ENCODE assay signal across 15 cellular contexts in the genomic region with DNA sequence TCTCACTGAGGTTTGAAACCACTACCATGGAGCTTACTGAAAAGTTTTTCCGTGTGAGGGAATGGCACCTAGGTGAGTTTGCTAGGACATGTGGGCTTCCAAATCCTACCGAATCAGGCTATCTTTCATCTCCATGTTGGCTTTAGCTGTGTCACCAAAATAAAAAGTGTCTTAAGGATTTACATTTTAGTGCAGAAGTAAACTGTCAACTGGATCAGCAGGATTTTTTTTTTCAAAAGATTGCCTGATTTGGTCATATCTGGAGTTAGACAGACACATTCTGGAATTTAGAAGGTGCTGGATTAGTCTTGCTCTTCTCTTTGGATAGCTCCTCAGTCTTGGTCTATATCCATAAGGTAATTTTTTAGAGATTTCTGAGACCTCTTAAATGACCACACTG.
"Had no signal": no experiment of that assay in that cellular context is flagged by ENCODE, and none has a peak within 500 bp of the region (broad histone marks: within the 10 kb centered on the region; RNA-seq: fewer than 3 reads in every experiment).

No MANE protein-coding gene starts in this region.

- H3K27me3 ChIP-seq: colonic mucosa, esophagus squamous epithelium, upper lobe of right lung had no signal

- H3K9me3 ChIP-seq: colonic mucosa, esophagus squamous epithelium, mucosa of descending colon, upper lobe of right lung had no signal

- H3K4me3 Mint-ChIP-seq: natural killer cell treated with Interleukin-12 subunit alpha and Interleukin-12 subunit beta and Interleukin-15 and Interleukin-18, amount 100 ng/mL, for 72 hours had no signal

- H3K27ac ChIP-seq: colonic mucosa, upper lobe of right lung had no signal

- H3K9me3 Mint-ChIP-seq: natural killer cell treated with Interleukin-12 subunit alpha and Interleukin-12 subunit beta and Interleukin-15 and Interleukin-18, amount 100 ng/mL, for 72 hours had no signal

- DNase-seq: activated effector memory CD4-positive, alpha-beta T cell treated with Interleukin-2 at 50 U/mL for 16 hours; caudate nucleus; colonic mucosa; esophagus squamous epithelium; foreskin fibroblast; mammary epithelial cell; mucosa of descending colon; occipital lobe; stimulated activated CD4-positive, alpha-beta T cell treated with anti-CD3 and anti-CD28 coated beads, Interleukin-12 subunit alpha, Interleukin-12 subunit beta, amount 100 ng/mL, for 4 hours; stimulated activated naive CD4-positive, alpha-beta T cell; substantia nigra; upper lobe of right lung had no signal

- H3K36me3 ChIP-seq: colonic mucosa, upper lobe of right lung had no signal

- H3K4me3 ChIP-seq: colonic mucosa, esophagus squamous epithelium, mucosa of descending colon, upper lobe of right lung had no signal

- ATAC-seq: left lobe of liver; mucosa of descending colon; natural killer cell treated with Interleukin-12 subunit alpha and Interleukin-12 subunit beta and Interleukin-15 and Interleukin-18, amount 100 ng/mL, for 72 hours; sciatic nerve; upper lobe of right lung had no signal

- H3K27me3 Mint-ChIP-seq: natural killer cell treated with Interleukin-12 subunit alpha and Interleukin-12 subunit beta and Interleukin-15 and Interleukin-18, amount 100 ng/mL, for 72 hours had no signal
